In genomic region chr16:31700530-31701388, GRCh38 we compare ENCODE assay signal across 1 cellular context.
A peak's percentile ranks its signal among the peaks of the same experiment; 100 is the strongest.
TF ChIP-seq lines count a peak whose summit lies in the region.

No MANE protein-coding gene starts in this region.

TF ChIP-seq in GM12878, 131 proteins besides CTCF, POLR2A, EP300 and RAD21 (continued from another document):
- no peak for TF ChIP-seq ZBTB33 (IDR thresholded peaks at IDR 0.05)
- TF ChIP-seq MTA2 (IDR thresholded peaks at IDR 0.05; ENCODE audit: low read depth) = peak; percentile 100
- TF ChIP-seq SMAD1 (IDR thresholded peaks at IDR 0.05; ENCODE audit: low read depth, partially characterized antibody) = peak; percentile 43
- peak; percentile 55; the same call in 1 of the 2 replicates for TF ChIP-seq PAX5 (IDR thresholded peaks at IDR 0.05; ENCODE audit: borderline replicate concordance, low read depth, low read length)
- TF ChIP-seq CHD2 (IDR thresholded peaks at IDR 0.05; ENCODE audit: borderline replicate concordance, low read depth, low read length) = peak; percentile 74
- peak; percentile 99 for TF ChIP-seq NR2F1 (conservative IDR thresholded peaks at IDR 0.05)
- TF ChIP-seq IKZF2 (IDR thresholded peaks at IDR 0.05) = peak; percentile 92 to 93
- TF ChIP-seq ZNF24 (IDR thresholded peaks at IDR 0.05) = peak; percentile 95
- TF ChIP-seq E4F1 (IDR thresholded peaks at IDR 0.05; ENCODE audit: borderline replicate concordance, partially characterized antibody) = peak; percentile 40
- TF ChIP-seq CREM (IDR thresholded peaks at IDR 0.05; ENCODE audit: low read depth) = no peak
- TF ChIP-seq SMC3 (IDR thresholded peaks at IDR 0.05; ENCODE audit: borderline replicate concordance, low read length) = no peak
- TF ChIP-seq ZNF687 (IDR thresholded peaks at IDR 0.05) = no peak; the same call in 1 of the 2 replicates
- peak; percentile 89 for TF ChIP-seq IKZF1 (conservative IDR thresholded peaks at IDR 0.05)
- no peak for TF ChIP-seq BCL3 (IDR thresholded peaks at IDR 0.05; ENCODE audit: borderline replicate concordance, insufficient read depth, low read depth, low read length, poor library complexity, severe bottlenecking)
- TF ChIP-seq ZBTB11 (CRISPR knock-in tag; IDR thresholded peaks at IDR 0.05) = no peak
- TF ChIP-seq KAT2A (conservative IDR thresholded peaks at IDR 0.05; ENCODE audit: control insufficient read depth, low read depth, low read length) = no peak
- TF ChIP-seq NBN (IDR thresholded peaks at IDR 0.05) = peak; percentile 23; the same call in 1 of the 2 replicates
- TF ChIP-seq MYB (IDR thresholded peaks at IDR 0.05; ENCODE audit: borderline replicate concordance, low read depth, low read length) = no peak
- peak; percentile 59; the same call in 1 of the 2 replicates for TF ChIP-seq GATAD2B (conservative IDR thresholded peaks at IDR 0.05; ENCODE audit: low read depth)
- peak; percentile 63; the same call in 1 of the 2 replicates for TF ChIP-seq STAT3 (IDR thresholded peaks at IDR 0.05; ENCODE audit: low read depth, low read length)
- 0 out of 2 replicates have a peak, but pooled peaks have one; percentile 74 for TF ChIP-seq TBL1XR1 (IDR thresholded peaks at IDR 0.05; ENCODE audit: low read depth, low read length)
- TF ChIP-seq LARP7 (IDR thresholded peaks at IDR 0.05) = no peak
- TF ChIP-seq ATF7 (IDR thresholded peaks at IDR 0.05; ENCODE audit: low read depth) = peak; percentile 97
- TF ChIP-seq ZNF217 (IDR thresholded peaks at IDR 0.05) = peak; percentile 58; the same call in 1 of the 2 replicates
- TF ChIP-seq RUNX3 (IDR thresholded peaks at IDR 0.05; ENCODE audit: low read length) = peak; percentile 93
- peak; percentile 96 for TF ChIP-seq RELB (IDR thresholded peaks at IDR 0.05; ENCODE audit: low read depth)
- peak; percentile 69 for TF ChIP-seq IRF3 (IDR thresholded peaks at IDR 0.05)
- 0 out of 3 replicates have a peak, but pooled peaks of 1 of the 2 experiments have one; percentile 4 for TF ChIP-seq EGR1 (IDR thresholded peaks at IDR 0.05; ENCODE audit: borderline replicate concordance in 1 of 2, low read depth in 2 of 2, low read length in 2 of 2)
